15 cellular contexts compared by ENCODE assay signal in genomic region chr18:14074187-14074586, GRCh38. TPM values are rescaled to one million over a fixed set of nuclear protein-coding genes. Genes with fewer than 3 reads are reported as not detected.
DNase-seq lines count a peak whose midpoint lies in the region; ATAC-seq, FAIRE-seq and TF ChIP-seq lines count a peak whose summit lies in the region.
"Had no signal": no experiment of that assay in that cellular context is flagged by ENCODE, and none has a peak within 500 bp of the region (broad histone marks: within the 10 kb centered on the region; RNA-seq: fewer than 3 reads in every experiment).

No MANE protein-coding gene starts in this region.

- H2AFZ ChIP-seq in H1 (ENCODE audit: low read length): no peak overlapping the region

- H3K4me3 ChIP-seq in LNCaP clone FGC (ENCODE audit: low read depth, low read length): no peak overlapping the region
- H3K4me3 ChIP-seq in H1 (ENCODE audit: extremely low read depth in 1 of 4, insufficient read depth in 2 of 4, low read depth in 3 of 4, low read length in 4 of 4): no peak overlapping the region
- H3K4me3 ChIP-seq: BLaER1, coronary artery, left lung had no signal

- peaks cover 0 to 11% (median 3%) of the 10 kb centered on the region in 3 donors for H3K36me3 Mint-ChIP-seq in immature natural killer cell

- H4K5ac ChIP-seq in H1 (ENCODE audit: insufficient read length, low read depth, low read length): no peak overlapping the region

- no peaks in the 10 kb centered on the region for H3K23me2 ChIP-seq in H1 (ENCODE audit: low read depth, low read length)

- H3K79me2 ChIP-seq in H1 (ENCODE audit: control insufficient read depth in 1 of 2, insufficient read depth in 2 of 2, low read length in 2 of 2): no peaks in the 10 kb centered on the region

- no peak overlapping the region for H3K23ac ChIP-seq in H1 (ENCODE audit: insufficient read length)

- H3K27ac ChIP-seq in H1 (ENCODE audit: low read depth, low read length): no peak overlapping the region
- H3K27ac ChIP-seq: BLaER1, coronary artery, left lung had no signal

- no peak overlapping the region for H3K18ac ChIP-seq in H1 (ENCODE audit: extremely low read depth, low read length)

- WGBS in H1 (ENCODE audit: extremely low coverage in 1 of 2, insufficient coverage in 1 of 2, insufficient read length in 1 of 2, insufficient replicate concordance in 2 of 2, low coverage in 1 of 2, low lambda C conversion rate in 2 of 2, missing lambda C conversion rate in 1 of 2), 2 experiments: 81% methylated on average over 5 of the region's 5 CpGs; no CpG with 5 or more reads in 1 of the 2 experiments

- no peak overlapping the region for H3K4ac ChIP-seq in H1 (replicated peaks; ENCODE audit: insufficient read length, low read depth, low read length)

- H3K9me3 Mint-ChIP-seq in immature natural killer cell: no peaks in the 10 kb centered on the region
- H3K9me3 Mint-ChIP-seq: activated naive CD8-positive, alpha-beta T cell treated with anti-CD3 and anti-CD28 coated beads, Interleukin-2, amount 10 ng/mL, durations not matched to agents 7 days and 5 days had no signal

- POLR2A ChIA-PET in H1 (lab: Charles Lee; ENCODE audit: partially characterized antibody): interaction anchor here (1.0 kb wide), 1 partner anchor 262 kb away, joined by 3 read pairs; no protein-coding TSS in a partner anchor

- H3K4me2 ChIP-seq in H1 (ENCODE audit: insufficient read depth in 1 of 2, low read depth in 2 of 2, low read length in 2 of 2): no peak overlapping the region
- H3K4me2 ChIP-seq: BLaER1 had no signal

- H2BK120ac ChIP-seq in H1 (replicated peaks; ENCODE audit: low read depth, low read length): no peak overlapping the region

- peak; percentile 76 for TF ChIP-seq RAD21 in H1 (IDR thresholded peaks at IDR 0.05 in 1 of 2, conservative IDR thresholded peaks at IDR 0.05 in 1 of 2; ENCODE audit: low read depth in 2 of 2, low read length in 2 of 2)

- no peak overlapping the region for H2BK20ac ChIP-seq in H1 (ENCODE audit: low read length)

- H4K20me1 ChIP-seq in H1 (replicated peaks in 1 of 2; ENCODE audit: control insufficient read depth in 1 of 2, insufficient read depth in 2 of 2, low read length in 2 of 2): no peaks in the 10 kb centered on the region
- H4K20me1 ChIP-seq: BLaER1 had no signal

- H2AK5ac ChIP-seq in H1 (ENCODE audit: low read depth, low read length): no peak overlapping the region

- no peak overlapping the region for H4K8ac ChIP-seq in H1 (ENCODE audit: extremely low read depth, insufficient read depth, low read length)

- H4K91ac ChIP-seq in H1 (replicated peaks; ENCODE audit: insufficient read length, low read length): no peak overlapping the region

- in situ Hi-C loops in ACHN (cut with HindIII; ENCODE audit: low pct_ligation_motif_present, low pct_unique_long_range_greater_than_20kb, low sequenced_read_pairs): no loop called here

- FAIRE-seq in H1 (lab: Jason Lieb, UNC): no peak

- CTCF ChIA-PET in H1 (lab: Charles Lee; ENCODE audit: partially characterized antibody): interaction anchor here (0.6 to 1.9 kb wide), 19 partner anchors 13 to 458 kb away, joined by 3 to 13 read pairs (median 4); partner anchors contain the start of gene MC5R

- H2BK15ac ChIP-seq in H1 (ENCODE audit: low read length): no peak overlapping the region

- no peak for TF ChIP-seq EP300 in H1 (IDR thresholded peaks at IDR 0.05; ENCODE audit: borderline replicate concordance in 1 of 2, low read depth in 2 of 2, low read length in 2 of 2)

- no peak overlapping the region for H3K4me3 Mint-ChIP-seq in immature natural killer cell
- H3K4me3 Mint-ChIP-seq: activated naive CD8-positive, alpha-beta T cell treated with anti-CD3 and anti-CD28 coated beads, Interleukin-2, amount 10 ng/mL, durations not matched to agents 7 days and 5 days; T-helper 17 cell had no signal

- no peak overlapping the region for H3K9ac ChIP-seq in H1 (replicated peaks in 1 of 4; ENCODE audit: extremely low read depth in 1 of 4, low read depth in 3 of 4, low read length in 3 of 4)
- H3K9ac ChIP-seq: BLaER1 had no signal

- peaks cover 0 to 3% (median under 1%) of the 10 kb centered on the region in 3 donors for H3K27me3 Mint-ChIP-seq in immature natural killer cell (ENCODE audit: low read depth in 3 of 3)
- H3K27me3 Mint-ChIP-seq: activated naive CD8-positive, alpha-beta T cell treated with anti-CD3 and anti-CD28 coated beads, Interleukin-2, amount 10 ng/mL, durations not matched to agents 7 days and 5 days; T-helper 17 cell had no signal

- no peak for TF ChIP-seq POLR2A in H1 (IDR thresholded peaks at IDR 0.05; ENCODE audit: control extremely low read depth in 1 of 2, low read depth in 2 of 2, low read length in 2 of 2)

- no peak overlapping the region for H3K56ac ChIP-seq in H1 (replicated peaks; ENCODE audit: insufficient read length, low read depth, low read length)

- no peaks in the 10 kb centered on the region; a peak in 1 of 8 replicates for H3K36me3 ChIP-seq in H1 (ENCODE audit: control insufficient read depth in 2 of 4, insufficient read depth in 4 of 4, low read length in 3 of 4)
- H3K36me3 ChIP-seq: left lung had no signal

- TF ChIP-seq CTCF in GM12873 (IDR thresholded peaks at IDR 0.05; ENCODE audit: insufficient read depth, low read depth, low read length, missing control alignments) (peak; percentile 38), LNCaP clone FGC (IDR thresholded peaks at IDR 0.05; ENCODE audit: control insufficient read depth, extremely low read depth, insufficient read depth) (peak; percentile 48), H1 (IDR thresholded peaks at IDR 0.05; ENCODE audit: control extremely low read depth in 1 of 3, insufficient read depth in 1 of 3, low read depth in 1 of 3, low read length in 3 of 3) (peak; percentile 67 to 97 (median 72))

- H3K4me1 ChIP-seq in H1 (replicated peaks in 1 of 4; ENCODE audit: control insufficient read depth in 3 of 4, insufficient read depth in 4 of 4, low read length in 3 of 4): no peaks in the 10 kb centered on the region
- H3K4me1 ChIP-seq: BLaER1, left lung had no signal

- no peak overlapping the region for H3K27ac Mint-ChIP-seq in immature natural killer cell
- H3K27ac Mint-ChIP-seq: activated naive CD8-positive, alpha-beta T cell treated with anti-CD3 and anti-CD28 coated beads, Interleukin-2, amount 10 ng/mL, durations not matched to agents 7 days and 5 days; T-helper 17 cell had no signal

- no peak overlapping the region for H2BK5ac ChIP-seq in H1 (ENCODE audit: low read depth, low read length)

- H3K79me1 ChIP-seq in H1 (ENCODE audit: low read depth, low read length): no peaks in the 10 kb centered on the region

- ATAC-seq in GM21786 (IDR thresholded peaks at IDR 0.05; ENCODE audit: unreplicated experiment): no peak
- ATAC-seq in GM21528 (IDR thresholded peaks at IDR 0.05; ENCODE audit: low FRiP score, unreplicated experiment): no peak
- ATAC-seq: left lung, T-helper 17 cell had no signal

- H2BK12ac ChIP-seq in H1 (ENCODE audit: low read depth, low read length): no peak overlapping the region

- no peaks in the 10 kb centered on the region for H3K4me1 Mint-ChIP-seq in immature natural killer cell
- H3K4me1 Mint-ChIP-seq: activated naive CD8-positive, alpha-beta T cell treated with anti-CD3 and anti-CD28 coated beads, Interleukin-2, amount 10 ng/mL, durations not matched to agents 7 days and 5 days; T-helper 17 cell had no signal

- H3K14ac ChIP-seq in H1 (ENCODE audit: insufficient read length): no peak overlapping the region

- no peaks in the 10 kb centered on the region for H3K27me3 ChIP-seq in H1 (replicated peaks in 1 of 4; ENCODE audit: control insufficient read depth in 3 of 4, extremely low read depth in 1 of 4, insufficient read depth in 3 of 4, low read length in 3 of 4)
- H3K27me3 ChIP-seq: BLaER1, left lung had no signal

- H3K9me3 ChIP-seq in H1 (ENCODE audit: insufficient read depth in 2 of 2, low read depth in 1 of 2, low read length in 1 of 2): no peaks in the 10 kb centered on the region

- DNase-seq in ACHN: peak; percentile 1
- peak; percentile 14 for DNase-seq in LNCaP clone FGC (ENCODE audit: low read depth)
- DNase-seq in H1 (ENCODE audit: low read depth in 1 of 2, low spot score in 2 of 2): peak in 1 of 2 experiments; percentile 7
- no peak for DNase-seq in COLO668 (lab: John Stamatoyannopoulos, UW; ENCODE audit: unreplicated experiment)
- DNase-seq in immature natural killer cell: no peak
- DNase-seq: activated naive CD8-positive, alpha-beta T cell treated with anti-CD3 and anti-CD28 coated beads, Interleukin-2, amount 10 ng/mL, durations not matched to agents 7 days and 5 days; foreskin fibroblast; left lung; NCI-H1417; T-helper 17 cell had no signal

TF ChIP-seq in H1, 55 proteins besides CTCF, POLR2A, EP300 and RAD21 (continues in another document):
- TF ChIP-seq NRF1 (IDR thresholded peaks at IDR 0.05; ENCODE audit: low read depth, low read length) (no peak), USF2 (IDR thresholded peaks at IDR 0.05; ENCODE audit: low read length) (no peak), MAX (IDR thresholded peaks at IDR 0.05) (0 out of 2 replicates have a peak, but pooled peaks have one; percentile 10), POLR2AphosphoS5 (IDR thresholded peaks at IDR 0.05; ENCODE audit: low read depth, low read length) (no peak), RFX5 (IDR thresholded peaks at IDR 0.05; ENCODE audit: borderline replicate concordance, low read depth, low read length) (no peak)

RNA-seq across cellular contexts. Expression of gene ZNF519, which starts 58.0 kb away (rescaled TPM):
- total RNA-seq in H1 (2021; fragmentation: NEBNext Ultra II Directional; extraction: Animal tissue kit (Norgen Biotek cat#: 25700)): 38.6 and 40.4 TPM in 2 replicates
- polyA plus RNA-seq in H1 (2011; rRNA removed) (19.6 and 24.0 TPM in 2 replicates), immature natural killer cell (1 to 10 TPM; 1.8 to 7.4 (median 3.8) TPM)
- 29.6 TPM for polyA plus RNA-seq in H1 (2011; cell fraction: cytosol; rRNA removed)
- 49.7 TPM for polyA plus RNA-seq in H1 (2011; cell fraction: nucleus; rRNA removed)
- polyA plus RNA-seq in H1 (2012, experiment 1 of 2): 17.2 to 30.8 TPM (median 19.2 TPM) in 4 replicates
- polyA plus RNA-seq in H1 (2012, experiment 2 of 2): 4.1 TPM
- polyA plus RNA-seq in H1 (2013, experiment 1 of 2): 28.5 TPM
- polyA plus RNA-seq in H1 (2013, experiment 2 of 2): 22.0 TPM
- 65.7 and 74.2 TPM in 2 replicates for polyA minus RNA-seq in H1 (2011; rRNA and poly(A)+ RNA removed)
- polyA minus RNA-seq in H1 (2011; cell fraction: cytosol; rRNA and poly(A)+ RNA removed): 28.9 TPM
- polyA minus RNA-seq in H1 (2011; cell fraction: nucleus; rRNA and poly(A)+ RNA removed): 106 TPM

Comparison
In these comparisons a context has a peak if more than half of its experiments do, and no peak if none do; other contexts are left out.
1. DNase-seq: peak in ACHN (single experiment) and LNCaP clone FGC (single experiment); none in COLO668 (single experiment) and immature natural killer cell (0 of 3).
2. Peak in every context shown above with its lines, with median percentiles within 50 percentile points of each other: CTCF ChIP-seq.